In genomic region chr7:85765698-85766298, GRCh38 we compare ENCODE assay signal across 1 cellular context.
A peak's percentile ranks its signal among the peaks of the same experiment; 100 is the strongest.
TF ChIP-seq lines count a peak whose summit lies in the region.

No MANE protein-coding gene starts in this region.

TF ChIP-seq in HepG2, 621 proteins besides CTCF, POLR2A, EP300 and RAD21 (continued from another document and continues in another):
- TF ChIP-seq MNT (IDR thresholded peaks at IDR 0.05), result no peak
- peak; percentile 45; the same call in 1 of the 2 replicates for TF ChIP-seq NR2F6 (IDR thresholded peaks at IDR 0.05)
- TF ChIP-seq NR2F6 (CRISPR knock-in tag; IDR thresholded peaks at IDR 0.05), result no peak
- TF ChIP-seq IKZF1 (IDR thresholded peaks at IDR 0.05), result no peak
- no peak for TF ChIP-seq BORCS8-MEF2B (CRISPR knock-in tag; IDR thresholded peaks at IDR 0.05)
- no peak for TF ChIP-seq MAFK (conservative IDR thresholded peaks at IDR 0.05 in 1 of 2, IDR thresholded peaks at IDR 0.05 in 1 of 2; ENCODE audit: low read length in 2 of 2)
- no peak for TF ChIP-seq KLF9 (CRISPR knock-in tag; IDR thresholded peaks at IDR 0.05; ENCODE audit: low read depth)
- TF ChIP-seq ZNF276 (CRISPR knock-in tag; IDR thresholded peaks at IDR 0.05; ENCODE audit: low read depth), result no peak
- no peak for TF ChIP-seq ETV5 (CRISPR knock-in tag; IDR thresholded peaks at IDR 0.05; ENCODE audit: borderline replicate concordance)
- TF ChIP-seq FLYWCH1 (CRISPR knock-in tag; IDR thresholded peaks at IDR 0.05), result no peak
- no peak for TF ChIP-seq GABPB1 (CRISPR knock-in tag; IDR thresholded peaks at IDR 0.05)
- peak; percentile 46; the same call in 1 of the 2 replicates for TF ChIP-seq AHDC1 (CRISPR knock-in tag; IDR thresholded peaks at IDR 0.05; ENCODE audit: borderline replicate concordance)
- TF ChIP-seq E2F5 (CRISPR knock-in tag; conservative IDR thresholded peaks at IDR 0.05), result no peak
- TF ChIP-seq AGO1 (IDR thresholded peaks at IDR 0.05; ENCODE audit: low read depth, low read length, poor library complexity, severe bottlenecking), result no peak
- no peak for TF ChIP-seq IKZF5 (CRISPR knock-in tag; IDR thresholded peaks at IDR 0.05)
- TF ChIP-seq ZNF484 (CRISPR knock-in tag; IDR thresholded peaks at IDR 0.05; ENCODE audit: borderline replicate concordance, low read depth), result no peak
- no peak for TF ChIP-seq ZBTB2 (CRISPR knock-in tag; IDR thresholded peaks at IDR 0.05; ENCODE audit: low read depth)
- no peak for TF ChIP-seq ZNF564 (CRISPR knock-in tag; IDR thresholded peaks at IDR 0.05)
- no peak for TF ChIP-seq FOXA3 (CRISPR knock-in tag; IDR thresholded peaks at IDR 0.05)
- no peak for TF ChIP-seq ZFX (CRISPR knock-in tag; IDR thresholded peaks at IDR 0.05; ENCODE audit: low read depth)
- TF ChIP-seq SP140L (CRISPR knock-in tag; IDR thresholded peaks at IDR 0.05; ENCODE audit: borderline replicate concordance), result no peak
- TF ChIP-seq GLMP (CRISPR knock-in tag; IDR thresholded peaks at IDR 0.05; ENCODE audit: borderline replicate concordance), result no peak
- TF ChIP-seq KDM2A (CRISPR knock-in tag; IDR thresholded peaks at IDR 0.05; ENCODE audit: borderline replicate concordance, low read depth), result no peak
- TF ChIP-seq ELF3 (CRISPR knock-in tag; IDR thresholded peaks at IDR 0.05), result no peak
- no peak for TF ChIP-seq E2F2 (CRISPR knock-in tag; IDR thresholded peaks at IDR 0.05; ENCODE audit: borderline replicate concordance)
- no peak for TF ChIP-seq NR3C1 (CRISPR knock-in tag; IDR thresholded peaks at IDR 0.05)
- no peak for TF ChIP-seq ZBTB25 (CRISPR knock-in tag; IDR thresholded peaks at IDR 0.05)
- TF ChIP-seq ZBED4 (CRISPR knock-in tag; IDR thresholded peaks at IDR 0.05; ENCODE audit: borderline replicate concordance), result no peak
- TF ChIP-seq NFE2 (CRISPR knock-in tag; IDR thresholded peaks at IDR 0.05), result no peak
- no peak for TF ChIP-seq MXD1 (CRISPR knock-in tag; IDR thresholded peaks at IDR 0.05)
- TF ChIP-seq ZNF879 (CRISPR knock-in tag; IDR thresholded peaks at IDR 0.05), result no peak
- no peak for TF ChIP-seq ZNF841 (CRISPR knock-in tag; IDR thresholded peaks at IDR 0.05; ENCODE audit: borderline replicate concordance)
- TF ChIP-seq ISL2 (CRISPR knock-in tag; IDR thresholded peaks at IDR 0.05), result peak; percentile 35; the same call in 1 of the 2 replicates
- TF ChIP-seq ARHGAP35 (CRISPR knock-in tag; IDR thresholded peaks at IDR 0.05; ENCODE audit: borderline replicate concordance), result no peak
- TF ChIP-seq ZNF101 (CRISPR knock-in tag; IDR thresholded peaks at IDR 0.05; ENCODE audit: borderline replicate concordance, low read depth), result no peak
- no peak for TF ChIP-seq REL (CRISPR knock-in tag; conservative IDR thresholded peaks at IDR 0.05)
- TF ChIP-seq ETS1 (CRISPR knock-in tag; IDR thresholded peaks at IDR 0.05), result no peak
